30 cellular contexts compared by ENCODE assay signal in genomic region chr14:100051543-100051942, GRCh38.
"Had no signal": no experiment of that assay in that cellular context is flagged by ENCODE, and none has a peak within 500 bp of the region (broad histone marks: within the 10 kb centered on the region; RNA-seq: fewer than 3 reads in every experiment).

No MANE protein-coding gene starts in this region.

- H3K4me3 ChIP-seq: adrenal gland, body of pancreas, colonic mucosa, gastroesophageal sphincter, right atrium auricular region, suprapubic skin, tibial artery had no signal

- ATAC-seq: activated naive CD4-positive, alpha-beta T cell treated with anti-CD3 and anti-CD28 coated beads, Interleukin-2, amount 50 U/mL, for 72 hours; body of pancreas; gastroesophageal sphincter; left colon; naive thymus-derived CD4-positive, alpha-beta T cell had no signal

- H3K27ac ChIP-seq: adrenal gland, body of pancreas, colonic mucosa, gastroesophageal sphincter, parathyroid adenoma, right atrium auricular region, suprapubic skin, tibial artery had no signal

- H3K9ac ChIP-seq: parathyroid adenoma had no signal

- H3K36me3 Mint-ChIP-seq: activated CD4-positive, alpha-beta memory T cell treated with anti-CD3 and anti-CD28 coated beads for 36 hours; immature natural killer cell had no signal

- H3K9me3 Mint-ChIP-seq: activated CD4-positive, alpha-beta memory T cell treated with anti-CD3 and anti-CD28 coated beads for 36 hours; activated CD4-positive, alpha-beta T cell treated with anti-CD3 and anti-CD28 coated beads, Interleukin-2, amount 10 ng/mL, durations not matched to agents 24 days and 14 days; activated naive CD4-positive, alpha-beta T cell treated with anti-CD3 and anti-CD28 coated beads, Interleukin-2, amount 50 U/mL, for 72 hours; immature natural killer cell; naive thymus-derived CD4-positive, alpha-beta T cell; neural crest cell had no signal

- H3K27me3 ChIP-seq: adrenal gland, body of pancreas, colonic mucosa, gastroesophageal sphincter, right atrium auricular region, suprapubic skin, tibial artery had no signal

- H3K27me3 Mint-ChIP-seq: activated CD4-positive, alpha-beta memory T cell treated with anti-CD3 and anti-CD28 coated beads for 36 hours; activated CD4-positive, alpha-beta T cell treated with anti-CD3 and anti-CD28 coated beads, Interleukin-2, amount 10 ng/mL, durations not matched to agents 24 days and 14 days; naive thymus-derived CD4-positive, alpha-beta T cell had no signal

- DNase-seq: activated CD4-positive, alpha-beta memory T cell treated with anti-CD3 and anti-CD28 coated beads for 36 hours; activated CD4-positive, alpha-beta T cell treated with anti-CD3 and anti-CD28 coated beads, Interleukin-2, amount 10 ng/mL, durations not matched to agents 24 days and 14 days; activated CD4-positive, CD25-positive, alpha-beta regulatory T cell treated with anti-CD3 and anti-CD28 coated beads, Interleukin-2, amount 50 U/mL, for 72 hours; activated naive CD4-positive, alpha-beta T cell; activated T-cell treated with anti-CD3 and anti-CD28 coated beads, Interleukin-2, amount 50 U/mL, for 48 hours; adrenal gland; aorta; body of pancreas; colonic mucosa; effector CD8-positive, alpha-beta T cell; erythroblast; head of caudate nucleus; hypothalamus; immature natural killer cell; kidney; left colon; mammary epithelial cell; midbrain; naive thymus-derived CD4-positive, alpha-beta T cell; nucleus accumbens; stimulated activated CD4-positive, alpha-beta T cell treated with anti-CD3 and anti-CD28 coated beads, Interleukin-15, amount 100 ng/mL, for 24 hours; stimulated activated naive CD4-positive, alpha-beta T cell; T-helper 2 cell; tibial artery had no signal

- H2AFZ ChIP-seq: parathyroid adenoma had no signal

- H3K4me1 ChIP-seq: adrenal gland, body of pancreas, colonic mucosa, right atrium auricular region, suprapubic skin, tibial artery had no signal

- H3K4me3 Mint-ChIP-seq: activated CD4-positive, alpha-beta memory T cell treated with anti-CD3 and anti-CD28 coated beads for 36 hours; activated CD4-positive, alpha-beta T cell treated with anti-CD3 and anti-CD28 coated beads, Interleukin-2, amount 10 ng/mL, durations not matched to agents 24 days and 14 days; immature natural killer cell; naive thymus-derived CD4-positive, alpha-beta T cell; neural crest cell had no signal

- H3K27ac Mint-ChIP-seq: activated CD4-positive, alpha-beta memory T cell treated with anti-CD3 and anti-CD28 coated beads for 36 hours; activated CD4-positive, alpha-beta T cell treated with anti-CD3 and anti-CD28 coated beads, Interleukin-2, amount 10 ng/mL, durations not matched to agents 24 days and 14 days had no signal

- H3K9me3 ChIP-seq: adrenal gland, body of pancreas, colonic mucosa, gastroesophageal sphincter, right atrium auricular region, suprapubic skin, tibial artery had no signal

- H3K36me3 ChIP-seq: adrenal gland, colonic mucosa, gastroesophageal sphincter, right atrium auricular region, suprapubic skin, tibial artery had no signal
